1 cellular context compared by ENCODE assay signal in the genomic region with DNA sequence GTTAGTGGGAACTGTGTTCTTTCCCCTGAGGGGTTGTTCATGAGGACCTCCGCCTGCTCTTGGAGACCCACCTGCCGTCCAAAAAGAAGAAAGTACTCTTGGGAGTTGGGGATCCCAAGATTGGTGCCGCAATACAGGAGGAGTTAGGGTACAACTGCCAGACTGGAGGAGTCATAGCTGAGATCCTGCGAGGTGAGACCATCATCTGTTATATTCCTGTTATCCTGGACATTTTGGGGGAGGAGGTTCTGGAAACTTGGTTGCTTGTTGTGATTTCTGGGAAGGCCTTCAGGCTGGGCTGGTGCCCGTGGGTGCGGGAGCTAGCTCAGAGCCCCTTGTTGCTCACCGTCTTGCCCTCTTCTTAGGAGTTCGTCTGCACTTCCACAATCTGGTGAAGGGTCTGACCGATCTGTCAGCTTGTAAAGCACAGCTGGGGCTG.
TF ChIP-seq lines count a peak whose summit lies in the region.

No MANE protein-coding gene starts in this region.

TF ChIP-seq in HepG2, 621 proteins besides CTCF, POLR2A, EP300 and RAD21 (continued from another document and continues in another):
- TF ChIP-seq, protein P1, sequence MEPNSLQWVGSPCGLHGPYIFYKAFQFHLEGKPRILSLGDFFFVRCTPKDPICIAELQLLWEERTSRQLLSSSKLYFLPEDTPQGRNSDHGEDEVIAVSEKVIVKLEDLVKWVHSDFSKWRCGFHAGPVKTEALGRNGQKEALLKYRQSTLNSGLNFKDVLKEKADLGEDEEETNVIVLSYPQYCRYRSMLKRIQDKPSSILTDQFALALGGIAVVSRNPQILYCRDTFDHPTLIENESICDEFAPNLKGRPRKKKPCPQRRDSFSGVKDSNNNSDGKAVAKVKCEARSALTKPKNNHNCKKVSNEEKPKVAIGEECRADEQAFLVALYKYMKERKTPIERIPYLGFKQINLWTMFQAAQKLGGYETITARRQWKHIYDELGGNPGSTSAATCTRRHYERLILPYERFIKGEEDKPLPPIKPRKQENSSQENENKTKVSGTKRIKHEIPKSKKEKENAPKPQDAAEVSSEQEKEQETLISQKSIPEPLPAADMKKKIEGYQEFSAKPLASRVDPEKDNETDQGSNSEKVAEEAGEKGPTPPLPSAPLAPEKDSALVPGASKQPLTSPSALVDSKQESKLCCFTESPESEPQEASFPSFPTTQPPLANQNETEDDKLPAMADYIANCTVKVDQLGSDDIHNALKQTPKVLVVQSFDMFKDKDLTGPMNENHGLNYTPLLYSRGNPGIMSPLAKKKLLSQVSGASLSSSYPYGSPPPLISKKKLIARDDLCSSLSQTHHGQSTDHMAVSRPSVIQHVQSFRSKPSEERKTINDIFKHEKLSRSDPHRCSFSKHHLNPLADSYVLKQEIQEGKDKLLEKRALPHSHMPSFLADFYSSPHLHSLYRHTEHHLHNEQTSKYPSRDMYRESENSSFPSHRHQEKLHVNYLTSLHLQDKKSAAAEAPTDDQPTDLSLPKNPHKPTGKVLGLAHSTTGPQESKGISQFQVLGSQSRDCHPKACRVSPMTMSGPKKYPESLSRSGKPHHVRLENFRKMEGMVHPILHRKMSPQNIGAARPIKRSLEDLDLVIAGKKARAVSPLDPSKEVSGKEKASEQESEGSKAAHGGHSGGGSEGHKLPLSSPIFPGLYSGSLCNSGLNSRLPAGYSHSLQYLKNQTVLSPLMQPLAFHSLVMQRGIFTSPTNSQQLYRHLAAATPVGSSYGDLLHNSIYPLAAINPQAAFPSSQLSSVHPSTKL (CRISPR knock-in tag; IDR thresholded peaks at IDR 0.05), result no peak
- TF ChIP-seq ZNF329 (CRISPR knock-in tag; IDR thresholded peaks at IDR 0.05; ENCODE audit: low read depth), result no peak
- TF ChIP-seq PAX8 (CRISPR knock-in tag; IDR thresholded peaks at IDR 0.05; ENCODE audit: borderline replicate concordance), result no peak
- TF ChIP-seq GLI4 (CRISPR knock-in tag; IDR thresholded peaks at IDR 0.05; ENCODE audit: borderline replicate concordance), result no peak
- 0 out of 2 replicates have a peak, but pooled peaks have one; percentile 29 for TF ChIP-seq MED1 (CRISPR knock-in tag; IDR thresholded peaks at IDR 0.05)
- TF ChIP-seq ZFAT (CRISPR knock-in tag; conservative IDR thresholded peaks at IDR 0.05), result no peak
- TF ChIP-seq ZNF563 (CRISPR knock-in tag; IDR thresholded peaks at IDR 0.05), result peak; percentile 11; the same call in 1 of the 2 replicates
- peak; percentile 66; the same call in 1 of the 2 replicates for TF ChIP-seq MLLT10 (CRISPR knock-in tag; IDR thresholded peaks at IDR 0.05)
- no peak for TF ChIP-seq ZNF326 (CRISPR knock-in tag; IDR thresholded peaks at IDR 0.05; ENCODE audit: borderline replicate concordance)
- peak; percentile 33; the same call in 1 of the 2 replicates for TF ChIP-seq ZNF263 (CRISPR knock-in tag; IDR thresholded peaks at IDR 0.05)
- TF ChIP-seq, protein P2, sequence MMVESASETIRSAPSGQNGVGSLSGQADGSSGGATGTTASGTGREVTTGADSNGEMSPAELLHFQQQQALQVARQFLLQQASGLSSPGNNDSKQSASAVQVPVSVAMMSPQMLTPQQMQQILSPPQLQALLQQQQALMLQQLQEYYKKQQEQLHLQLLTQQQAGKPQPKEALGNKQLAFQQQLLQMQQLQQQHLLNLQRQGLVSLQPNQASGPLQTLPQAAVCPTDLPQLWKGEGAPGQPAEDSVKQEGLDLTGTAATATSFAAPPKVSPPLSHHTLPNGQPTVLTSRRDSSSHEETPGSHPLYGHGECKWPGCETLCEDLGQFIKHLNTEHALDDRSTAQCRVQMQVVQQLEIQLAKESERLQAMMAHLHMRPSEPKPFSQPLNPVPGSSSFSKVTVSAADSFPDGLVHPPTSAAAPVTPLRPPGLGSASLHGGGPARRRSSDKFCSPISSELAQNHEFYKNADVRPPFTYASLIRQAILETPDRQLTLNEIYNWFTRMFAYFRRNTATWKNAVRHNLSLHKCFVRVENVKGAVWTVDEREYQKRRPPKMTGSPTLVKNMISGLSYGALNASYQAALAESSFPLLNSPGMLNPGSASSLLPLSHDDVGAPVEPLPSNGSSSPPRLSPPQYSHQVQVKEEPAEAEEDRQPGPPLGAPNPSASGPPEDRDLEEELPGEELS (CRISPR knock-in tag; IDR thresholded peaks at IDR 0.05), result peak; percentile 47
- TF ChIP-seq RBAK (CRISPR knock-in tag; IDR thresholded peaks at IDR 0.05), result no peak
- TF ChIP-seq TEAD2 (CRISPR knock-in tag; IDR thresholded peaks at IDR 0.05), result 0 out of 2 replicates have a peak, but pooled peaks have one; percentile 19
- TF ChIP-seq RBM22 (optimal IDR thresholded peaks at IDR 0.05; ENCODE audit: low read length), result peak; percentile 5
- TF ChIP-seq KLF13 (CRISPR knock-in tag; IDR thresholded peaks at IDR 0.05), result no peak
- TF ChIP-seq ZNF572 (CRISPR knock-in tag; IDR thresholded peaks at IDR 0.05), result peak; percentile 83; the same call in 1 of the 2 replicates
- TF ChIP-seq, protein P3, sequence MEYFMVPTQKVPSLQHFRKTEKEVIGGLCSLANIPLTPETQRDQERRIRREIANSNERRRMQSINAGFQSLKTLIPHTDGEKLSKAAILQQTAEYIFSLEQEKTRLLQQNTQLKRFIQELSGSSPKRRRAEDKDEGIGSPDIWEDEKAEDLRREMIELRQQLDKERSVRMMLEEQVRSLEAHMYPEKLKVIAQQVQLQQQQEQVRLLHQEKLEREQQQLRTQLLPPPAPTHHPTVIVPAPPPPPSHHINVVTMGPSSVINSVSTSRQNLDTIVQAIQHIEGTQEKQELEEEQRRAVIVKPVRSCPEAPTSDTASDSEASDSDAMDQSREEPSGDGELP (IDR thresholded peaks at IDR 0.05; ENCODE audit: borderline replicate concordance, low read depth), result no peak
- TF ChIP-seq, protein P4, sequence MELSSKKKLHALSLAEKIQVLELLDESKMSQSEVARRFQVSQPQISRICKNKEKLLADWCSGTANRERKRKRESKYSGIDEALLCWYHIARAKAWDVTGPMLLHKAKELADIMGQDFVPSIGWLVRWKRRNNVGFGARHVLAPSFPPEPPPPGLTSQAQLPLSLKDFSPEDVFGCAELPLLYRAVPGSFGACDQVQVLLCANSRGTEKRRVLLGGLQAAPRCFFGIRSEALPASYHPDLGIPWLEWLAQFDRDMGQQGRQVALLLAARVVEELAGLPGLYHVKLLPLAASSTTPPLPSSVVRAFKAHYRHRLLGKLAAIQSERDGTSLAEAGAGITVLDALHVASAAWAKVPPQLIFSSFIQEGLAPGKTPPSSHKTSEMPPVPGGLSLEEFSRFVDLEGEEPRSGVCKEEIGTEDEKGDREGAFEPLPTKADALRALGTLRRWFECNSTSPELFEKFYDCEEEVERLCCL (CRISPR knock-in tag; IDR thresholded peaks at IDR 0.05; ENCODE audit: borderline replicate concordance), result no peak
- TF ChIP-seq, protein P5, sequence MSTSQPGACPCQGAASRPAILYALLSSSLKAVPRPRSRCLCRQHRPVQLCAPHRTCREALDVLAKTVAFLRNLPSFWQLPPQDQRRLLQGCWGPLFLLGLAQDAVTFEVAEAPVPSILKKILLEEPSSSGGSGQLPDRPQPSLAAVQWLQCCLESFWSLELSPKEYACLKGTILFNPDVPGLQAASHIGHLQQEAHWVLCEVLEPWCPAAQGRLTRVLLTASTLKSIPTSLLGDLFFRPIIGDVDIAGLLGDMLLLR (CRISPR knock-in tag; IDR thresholded peaks at IDR 0.05), result no peak
- TF ChIP-seq, protein P6, sequence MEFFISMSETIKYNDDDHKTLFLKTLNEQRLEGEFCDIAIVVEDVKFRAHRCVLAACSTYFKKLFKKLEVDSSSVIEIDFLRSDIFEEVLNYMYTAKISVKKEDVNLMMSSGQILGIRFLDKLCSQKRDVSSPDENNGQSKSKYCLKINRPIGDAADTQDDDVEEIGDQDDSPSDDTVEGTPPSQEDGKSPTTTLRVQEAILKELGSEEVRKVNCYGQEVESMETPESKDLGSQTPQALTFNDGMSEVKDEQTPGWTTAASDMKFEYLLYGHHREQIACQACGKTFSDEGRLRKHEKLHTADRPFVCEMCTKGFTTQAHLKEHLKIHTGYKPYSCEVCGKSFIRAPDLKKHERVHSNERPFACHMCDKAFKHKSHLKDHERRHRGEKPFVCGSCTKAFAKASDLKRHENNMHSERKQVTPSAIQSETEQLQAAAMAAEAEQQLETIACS (CRISPR knock-in tag; IDR thresholded peaks at IDR 0.05), result 0 out of 2 replicates have a peak, but pooled peaks have one; percentile 15
- TF ChIP-seq, protein P7, sequence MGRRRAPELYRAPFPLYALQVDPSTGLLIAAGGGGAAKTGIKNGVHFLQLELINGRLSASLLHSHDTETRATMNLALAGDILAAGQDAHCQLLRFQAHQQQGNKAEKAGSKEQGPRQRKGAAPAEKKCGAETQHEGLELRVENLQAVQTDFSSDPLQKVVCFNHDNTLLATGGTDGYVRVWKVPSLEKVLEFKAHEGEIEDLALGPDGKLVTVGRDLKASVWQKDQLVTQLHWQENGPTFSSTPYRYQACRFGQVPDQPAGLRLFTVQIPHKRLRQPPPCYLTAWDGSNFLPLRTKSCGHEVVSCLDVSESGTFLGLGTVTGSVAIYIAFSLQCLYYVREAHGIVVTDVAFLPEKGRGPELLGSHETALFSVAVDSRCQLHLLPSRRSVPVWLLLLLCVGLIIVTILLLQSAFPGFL (CRISPR knock-in tag; IDR thresholded peaks at IDR 0.05), result 0 out of 2 replicates have a peak, but pooled peaks have one; percentile 7
- TF ChIP-seq, protein P8, sequence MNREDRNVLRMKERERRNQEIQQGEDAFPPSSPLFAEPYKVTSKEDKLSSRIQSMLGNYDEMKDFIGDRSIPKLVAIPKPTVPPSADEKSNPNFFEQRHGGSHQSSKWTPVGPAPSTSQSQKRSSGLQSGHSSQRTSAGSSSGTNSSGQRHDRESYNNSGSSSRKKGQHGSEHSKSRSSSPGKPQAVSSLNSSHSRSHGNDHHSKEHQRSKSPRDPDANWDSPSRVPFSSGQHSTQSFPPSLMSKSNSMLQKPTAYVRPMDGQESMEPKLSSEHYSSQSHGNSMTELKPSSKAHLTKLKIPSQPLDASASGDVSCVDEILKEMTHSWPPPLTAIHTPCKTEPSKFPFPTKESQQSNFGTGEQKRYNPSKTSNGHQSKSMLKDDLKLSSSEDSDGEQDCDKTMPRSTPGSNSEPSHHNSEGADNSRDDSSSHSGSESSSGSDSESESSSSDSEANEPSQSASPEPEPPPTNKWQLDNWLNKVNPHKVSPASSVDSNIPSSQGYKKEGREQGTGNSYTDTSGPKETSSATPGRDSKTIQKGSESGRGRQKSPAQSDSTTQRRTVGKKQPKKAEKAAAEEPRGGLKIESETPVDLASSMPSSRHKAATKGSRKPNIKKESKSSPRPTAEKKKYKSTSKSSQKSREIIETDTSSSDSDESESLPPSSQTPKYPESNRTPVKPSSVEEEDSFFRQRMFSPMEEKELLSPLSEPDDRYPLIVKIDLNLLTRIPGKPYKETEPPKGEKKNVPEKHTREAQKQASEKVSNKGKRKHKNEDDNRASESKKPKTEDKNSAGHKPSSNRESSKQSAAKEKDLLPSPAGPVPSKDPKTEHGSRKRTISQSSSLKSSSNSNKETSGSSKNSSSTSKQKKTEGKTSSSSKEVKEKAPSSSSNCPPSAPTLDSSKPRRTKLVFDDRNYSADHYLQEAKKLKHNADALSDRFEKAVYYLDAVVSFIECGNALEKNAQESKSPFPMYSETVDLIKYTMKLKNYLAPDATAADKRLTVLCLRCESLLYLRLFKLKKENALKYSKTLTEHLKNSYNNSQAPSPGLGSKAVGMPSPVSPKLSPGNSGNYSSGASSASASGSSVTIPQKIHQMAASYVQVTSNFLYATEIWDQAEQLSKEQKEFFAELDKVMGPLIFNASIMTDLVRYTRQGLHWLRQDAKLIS (CRISPR knock-in tag; IDR thresholded peaks at IDR 0.05), result no peak
- TF ChIP-seq, protein P9, sequence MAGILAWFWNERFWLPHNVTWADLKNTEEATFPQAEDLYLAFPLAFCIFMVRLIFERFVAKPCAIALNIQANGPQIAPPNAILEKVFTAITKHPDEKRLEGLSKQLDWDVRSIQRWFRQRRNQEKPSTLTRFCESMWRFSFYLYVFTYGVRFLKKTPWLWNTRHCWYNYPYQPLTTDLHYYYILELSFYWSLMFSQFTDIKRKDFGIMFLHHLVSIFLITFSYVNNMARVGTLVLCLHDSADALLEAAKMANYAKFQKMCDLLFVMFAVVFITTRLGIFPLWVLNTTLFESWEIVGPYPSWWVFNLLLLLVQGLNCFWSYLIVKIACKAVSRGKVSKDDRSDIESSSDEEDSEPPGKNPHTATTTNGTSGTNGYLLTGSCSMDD (CRISPR knock-in tag; IDR thresholded peaks at IDR 0.05), result 0 out of 2 replicates have a peak, but pooled peaks have one; percentile 62
- TF ChIP-seq MBD4 (IDR thresholded peaks at IDR 0.05; ENCODE audit: borderline replicate concordance, low read length), result no peak
- no peak for TF ChIP-seq ZNF550 (CRISPR knock-in tag; IDR thresholded peaks at IDR 0.05; ENCODE audit: borderline replicate concordance)
- no peak for TF ChIP-seq ZNF781 (CRISPR knock-in tag; IDR thresholded peaks at IDR 0.05; ENCODE audit: borderline replicate concordance, not compliant biosample characterization)
- TF ChIP-seq ZNF772 (CRISPR knock-in tag; IDR thresholded peaks at IDR 0.05), result no peak
- TF ChIP-seq THYN1 (CRISPR knock-in tag; IDR thresholded peaks at IDR 0.05; ENCODE audit: borderline replicate concordance, low read depth), result no peak
- no peak for TF ChIP-seq PHF5A (CRISPR knock-in tag; IDR thresholded peaks at IDR 0.05; ENCODE audit: low read depth, unreplicated experiment)
- TF ChIP-seq, protein P10, sequence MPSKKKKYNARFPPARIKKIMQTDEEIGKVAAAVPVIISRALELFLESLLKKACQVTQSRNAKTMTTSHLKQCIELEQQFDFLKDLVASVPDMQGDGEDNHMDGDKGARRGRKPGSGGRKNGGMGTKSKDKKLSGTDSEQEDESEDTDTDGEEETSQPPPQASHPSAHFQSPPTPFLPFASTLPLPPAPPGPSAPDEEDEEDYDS (CRISPR knock-in tag; IDR thresholded peaks at IDR 0.05), result no peak
- 0 out of 2 replicates have a peak, but pooled peaks have one; percentile 36 for TF ChIP-seq ERF (CRISPR knock-in tag; IDR thresholded peaks at IDR 0.05)
- TF ChIP-seq, protein P11, sequence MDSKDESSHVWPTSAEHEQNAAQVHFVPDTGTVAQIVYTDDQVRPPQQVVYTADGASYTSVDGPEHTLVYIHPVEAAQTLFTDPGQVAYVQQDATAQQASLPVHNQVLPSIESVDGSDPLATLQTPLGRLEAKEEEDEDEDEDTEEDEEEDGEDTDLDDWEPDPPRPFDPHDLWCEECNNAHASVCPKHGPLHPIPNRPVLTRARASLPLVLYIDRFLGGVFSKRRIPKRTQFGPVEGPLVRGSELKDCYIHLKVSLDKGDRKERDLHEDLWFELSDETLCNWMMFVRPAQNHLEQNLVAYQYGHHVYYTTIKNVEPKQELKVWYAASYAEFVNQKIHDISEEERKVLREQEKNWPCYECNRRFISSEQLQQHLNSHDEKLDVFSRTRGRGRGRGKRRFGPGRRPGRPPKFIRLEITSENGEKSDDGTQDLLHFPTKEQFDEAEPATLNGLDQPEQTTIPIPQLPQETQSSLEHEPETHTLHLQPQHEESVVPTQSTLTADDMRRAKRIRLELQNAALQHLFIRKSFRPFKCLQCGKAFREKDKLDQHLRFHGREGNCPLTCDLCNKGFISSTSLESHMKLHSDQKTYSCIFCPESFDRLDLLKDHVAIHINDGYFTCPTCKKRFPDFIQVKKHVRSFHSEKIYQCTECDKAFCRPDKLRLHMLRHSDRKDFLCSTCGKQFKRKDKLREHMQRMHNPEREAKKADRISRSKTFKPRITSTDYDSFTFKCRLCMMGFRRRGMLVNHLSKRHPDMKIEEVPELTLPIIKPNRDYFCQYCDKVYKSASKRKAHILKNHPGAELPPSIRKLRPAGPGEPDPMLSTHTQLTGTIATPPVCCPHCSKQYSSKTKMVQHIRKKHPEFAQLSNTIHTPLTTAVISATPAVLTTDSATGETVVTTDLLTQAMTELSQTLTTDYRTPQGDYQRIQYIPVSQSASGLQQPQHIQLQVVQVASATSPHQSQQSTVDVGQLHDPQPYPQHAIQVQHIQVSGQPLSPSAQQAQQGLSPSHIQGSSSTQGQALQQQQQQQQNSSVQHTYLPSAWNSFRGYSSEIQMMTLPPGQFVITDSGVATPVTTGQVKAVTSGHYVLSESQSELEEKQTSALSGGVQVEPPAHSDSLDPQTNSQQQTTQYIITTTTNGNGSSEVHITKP (CRISPR knock-in tag; IDR thresholded peaks at IDR 0.05; ENCODE audit: low read depth), result 0 out of 2 replicates have a peak, but pooled peaks have one; percentile 9
